In genomic region chr5:147418613-147419012, GRCh38 we compare ENCODE assay signal across 1 cellular context.
TF ChIP-seq lines count a peak whose summit lies in the region.

No MANE protein-coding gene starts in this region.

TF ChIP-seq in H1, 55 proteins besides CTCF, POLR2A, EP300 and RAD21 (continued from another document):
- TF ChIP-seq CHD7 (IDR thresholded peaks at IDR 0.05; ENCODE audit: insufficient replicate concordance, low read length) (no peak), SIRT6 (IDR thresholded peaks at IDR 0.05; ENCODE audit: low read length) (no peak), SIN3A (conservative IDR thresholded peaks at IDR 0.05 in 1 of 2, IDR thresholded peaks at IDR 0.05 in 1 of 2; ENCODE audit: low read depth in 1 of 2, low read length in 2 of 2) (no peak), SIX5 (IDR thresholded peaks at IDR 0.05; ENCODE audit: low read depth, low read length) (no peak), NRF1 (IDR thresholded peaks at IDR 0.05; ENCODE audit: low read depth, low read length) (no peak), RFX5 (IDR thresholded peaks at IDR 0.05; ENCODE audit: borderline replicate concordance, low read depth, low read length) (no peak), RBBP5 (IDR thresholded peaks at IDR 0.05; ENCODE audit: borderline replicate concordance, low read depth, low read length) (no peak), CREB1 (IDR thresholded peaks at IDR 0.05) (no peak), YY1 (IDR thresholded peaks at IDR 0.05; ENCODE audit: low read depth, low read length) (no peak), ASH2L (IDR thresholded peaks at IDR 0.05; ENCODE audit: low read length) (no peak)
